1 cellular context compared by ENCODE assay signal in the genomic region with DNA sequence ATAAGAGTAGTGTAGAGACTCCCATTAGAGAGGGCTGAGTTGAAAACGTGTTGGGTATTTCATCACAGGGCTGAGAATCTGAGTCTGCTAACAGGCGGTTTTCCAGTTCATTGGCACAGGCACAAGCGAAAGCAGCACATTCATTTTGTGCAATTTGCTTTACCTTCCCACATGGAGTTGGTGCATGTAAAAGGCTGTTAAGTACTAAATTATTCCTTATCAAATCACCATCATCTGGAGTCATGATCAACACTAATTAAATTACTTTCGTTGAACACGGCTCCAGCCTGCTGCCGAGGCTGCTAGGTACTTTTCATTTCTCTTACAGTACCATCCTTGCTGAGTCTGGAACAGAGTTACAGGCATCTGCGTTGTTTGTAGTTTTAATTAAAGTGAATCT.
TF ChIP-seq lines count a peak whose summit lies in the region.

No MANE protein-coding gene starts in this region.

TF ChIP-seq in HCT116, 20 proteins besides CTCF, POLR2A, EP300 and RAD21 (continued from another document):
- TF ChIP-seq, protein P1, sequence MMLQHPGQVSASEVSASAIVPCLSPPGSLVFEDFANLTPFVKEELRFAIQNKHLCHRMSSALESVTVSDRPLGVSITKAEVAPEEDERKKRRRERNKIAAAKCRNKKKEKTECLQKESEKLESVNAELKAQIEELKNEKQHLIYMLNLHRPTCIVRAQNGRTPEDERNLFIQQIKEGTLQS (IDR thresholded peaks at IDR 0.05): no peak
- TF ChIP-seq SIN3A (IDR thresholded peaks at IDR 0.05; ENCODE audit: low read depth): no peak
- TF ChIP-seq CBX3 (IDR thresholded peaks at IDR 0.05; ENCODE audit: low read depth): no peak
- no peak for TF ChIP-seq REST (IDR thresholded peaks at IDR 0.05; ENCODE audit: low read depth)
TF ChIP-seq in HCT116: peak in this region for 0.
